8 cellular contexts compared by ENCODE assay signal in the genomic region with DNA sequence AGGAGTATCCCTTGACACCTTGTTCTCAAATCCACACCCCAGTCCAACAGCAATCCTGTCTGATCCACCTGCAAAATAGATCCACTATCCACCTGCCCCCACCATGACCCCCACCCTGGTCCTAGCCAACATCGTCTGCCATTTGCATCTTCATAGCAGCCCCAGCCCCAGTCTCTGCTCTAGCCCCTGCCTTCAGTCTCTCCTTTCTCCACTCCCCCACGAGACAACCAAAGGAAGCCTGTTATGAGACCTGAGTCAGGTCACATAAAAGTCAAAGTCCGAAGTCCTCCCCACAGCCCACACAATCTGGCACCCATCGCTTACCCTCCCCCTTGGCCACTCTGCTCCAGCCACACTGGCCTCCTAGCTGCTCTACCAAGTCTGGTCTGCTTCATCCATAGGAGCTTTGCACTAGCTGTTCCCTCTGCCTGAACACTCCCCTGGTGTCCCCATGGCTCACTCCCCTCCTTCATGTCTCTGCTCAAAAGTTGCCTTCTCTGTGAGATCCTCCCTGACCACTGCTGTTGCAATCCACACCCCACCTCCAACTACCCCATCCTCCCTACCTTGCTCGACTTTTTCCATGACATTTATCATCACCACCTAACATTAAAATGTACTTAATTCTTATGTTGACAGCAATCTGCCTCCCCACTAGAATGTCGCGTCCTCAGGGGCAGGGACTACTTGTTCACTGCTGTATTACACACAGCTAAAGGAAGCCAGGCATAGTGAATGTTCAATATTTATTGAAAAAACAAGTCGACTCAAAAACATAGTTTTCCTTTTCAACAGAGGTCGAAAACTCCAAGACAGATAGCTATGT. TPM values are rescaled to one million over a fixed set of nuclear protein-coding genes. Genes with fewer than 3 reads are reported as not detected.
A peak's percentile ranks its signal among the peaks of the same experiment; 100 is the strongest.
DNase-seq lines count a peak whose midpoint lies in the region; ATAC-seq, FAIRE-seq and TF ChIP-seq lines count a peak whose summit lies in the region.

No MANE protein-coding gene starts in this region.

- peak; percentile 43 for DNase-seq in Karpas-422
- peak; percentile 61 for DNase-seq in amniotic epithelial cell (ENCODE audit: low read depth)
- DNase-seq in keratinocyte (ENCODE audit: low read depth, low spot score) = no peak
- no peak for DNase-seq in stimulated activated naive CD8-positive, alpha-beta T cell treated with anti-CD3 and anti-CD28 coated beads, Interleukin-15, amount 100 ng/mL, for 72 hours
- DNase-seq in medulla oblongata (ENCODE audit: extremely low spot score) = no peak
- DNase-seq in GOT3 (lab: John Stamatoyannopoulos, UW) = no peak

- TF ChIP-seq CTCF in keratinocyte (optimal IDR thresholded peaks at IDR 0.05 in 1 of 3, IDR thresholded peaks at IDR 0.05 in 1 of 3, conservative IDR thresholded peaks at IDR 0.05 in 1 of 3; ENCODE audit: extremely low read depth in 1 of 3, insufficient read depth in 2 of 3, low read length in 3 of 3) = no peak

- H3K27ac Mint-ChIP-seq in stimulated activated naive CD8-positive, alpha-beta T cell treated with anti-CD3 and anti-CD28 coated beads, Interleukin-15, amount 100 ng/mL, for 72 hours = peak overlapping the region; percentile 95 to 100

- H3K4me3 ChIP-seq in BLaER1 = peak overlapping the region; percentile 96
- peak overlapping the region; percentile 51; the same call in 1 of the 2 replicates for H3K4me3 ChIP-seq in Karpas-422 (ENCODE audit: low read length)
- H3K4me3 ChIP-seq in keratinocyte (ENCODE audit: control insufficient read depth in 2 of 3, extremely low read depth in 1 of 3, insufficient read depth in 2 of 3, low read depth in 1 of 3, low read length in 3 of 3) = peak overlapping the region in 2 of 3 experiments; percentile 11 to 50

- H3K36me3 ChIP-seq in BLaER1 = peaks cover 30% of the 10 kb centered on the region
- no peaks in the 10 kb centered on the region for H3K36me3 ChIP-seq in Karpas-422 (ENCODE audit: insufficient read depth, low read length)
- peaks cover 8 to 18% of the 10 kb centered on the region in 2 experiments for H3K36me3 ChIP-seq in keratinocyte (ENCODE audit: control insufficient read depth in 2 of 2, extremely low read depth in 1 of 2, insufficient read depth in 2 of 2, low read length in 2 of 2)

- H3K27me3 Mint-ChIP-seq in stimulated activated naive CD8-positive, alpha-beta T cell treated with anti-CD3 and anti-CD28 coated beads, Interleukin-15, amount 100 ng/mL, for 72 hours = no peaks in the 10 kb centered on the region

- H3K27ac ChIP-seq in BLaER1 = peak overlapping the region; percentile 94
- peak overlapping the region; percentile 84 for H3K27ac ChIP-seq in Karpas-422 (ENCODE audit: low read length)
- peak overlapping the region; percentile 88 for H3K27ac ChIP-seq in keratinocyte (ENCODE audit: control insufficient read depth, insufficient read depth, low read length)

- peak overlapping the region; percentile 91 for H3K4me3 Mint-ChIP-seq in stimulated activated naive CD8-positive, alpha-beta T cell treated with anti-CD3 and anti-CD28 coated beads, Interleukin-15, amount 100 ng/mL, for 72 hours

- H3K9me1 ChIP-seq in keratinocyte (ENCODE audit: control insufficient read depth, extremely low read depth, insufficient read depth, low read length) = no peaks in the 10 kb centered on the region

- peak overlapping the region; percentile 100 for H3K4me2 ChIP-seq in BLaER1
- peak overlapping the region; percentile 98 for H3K4me2 ChIP-seq in Karpas-422 (ENCODE audit: low read depth, low read length, poor library complexity, severe bottlenecking)
- H3K4me2 ChIP-seq in keratinocyte (ENCODE audit: control insufficient read depth, extremely low read depth, insufficient read depth, low read depth, low read length) = peak overlapping the region; percentile 72

- no peaks in the 10 kb centered on the region for H3K9me2 ChIP-seq in Karpas-422 (replicated peaks; ENCODE audit: insufficient read depth, low read length)

- dilution Hi-C loops in keratinocyte (cut with MboI; ENCODE audit: extremely low pct_ligation_motif_present, low sequenced_read_pairs) = no loop called here

- ATAC-seq in stimulated activated naive CD8-positive, alpha-beta T cell treated with anti-CD3 and anti-CD28 coated beads, Interleukin-15, amount 100 ng/mL, for 72 hours = no peak
- ATAC-seq in HG03045 (IDR thresholded peaks at IDR 0.05; ENCODE audit: unreplicated experiment) = no peak

- H3K4me1 ChIP-seq in BLaER1 = peaks cover 60% of the 10 kb centered on the region
- peaks cover 53% of the 10 kb centered on the region for H3K4me1 ChIP-seq in Karpas-422 (ENCODE audit: low read length)
- H3K4me1 ChIP-seq in keratinocyte (ENCODE audit: control insufficient read depth, extremely low read depth, insufficient read depth, low read length) = peaks cover 21% of the 10 kb centered on the region

- H3K79me2 ChIP-seq in Karpas-422 (ENCODE audit: low read length) (peaks cover 32% of the 10 kb centered on the region), keratinocyte (ENCODE audit: control insufficient read depth, insufficient read depth, low read length) (peaks cover 24% of the 10 kb centered on the region)

- FAIRE-seq in keratinocyte (lab: Jason Lieb, UNC) = no peak

- H3K9me3 ChIP-seq in BLaER1 (no peaks in the 10 kb centered on the region), Karpas-422 (ENCODE audit: low read length) (no peaks in the 10 kb centered on the region), keratinocyte (ENCODE audit: control insufficient read depth, low read depth, low read length) (no peaks in the 10 kb centered on the region)

- H3K27me3 ChIP-seq in BLaER1 (no peaks in the 10 kb centered on the region), Karpas-422 (ENCODE audit: low read length) (no peaks in the 10 kb centered on the region), keratinocyte (ENCODE audit: control insufficient read depth, extremely low read depth, insufficient read depth, low read length) (no peaks in the 10 kb centered on the region)

- H3K9ac ChIP-seq in BLaER1 (peak overlapping the region; percentile 93), Karpas-422 (ENCODE audit: low read length) (peak overlapping the region; percentile 92), keratinocyte (ENCODE audit: control insufficient read depth, extremely low read depth, insufficient read depth, low read length) (peak overlapping the region; percentile 93)

- H2AFZ ChIP-seq in Karpas-422 (ENCODE audit: low read length) = no peak overlapping the region
- no peak overlapping the region for H2AFZ ChIP-seq in keratinocyte (ENCODE audit: control insufficient read depth, low read length)

- H4K20me1 ChIP-seq in BLaER1 (peaks cover 52% of the 10 kb centered on the region), Karpas-422 (ENCODE audit: insufficient read depth, low read depth, low read length) (peaks cover 18% of the 10 kb centered on the region), keratinocyte (ENCODE audit: control insufficient read depth, extremely low read depth, insufficient read depth, low read length) (peaks cover 4% of the 10 kb centered on the region)

- H3K9me3 Mint-ChIP-seq in stimulated activated naive CD8-positive, alpha-beta T cell treated with anti-CD3 and anti-CD28 coated beads, Interleukin-15, amount 100 ng/mL, for 72 hours = no peaks in the 10 kb centered on the region

- H3K4me1 Mint-ChIP-seq in stimulated activated naive CD8-positive, alpha-beta T cell treated with anti-CD3 and anti-CD28 coated beads, Interleukin-15, amount 100 ng/mL, for 72 hours = peaks cover 65% of the 10 kb centered on the region

RNA-seq across cellular contexts. Expression of gene PLEKHG2, which starts 1.2 kb away (rescaled TPM):
- 19.0 and 22.2 TPM in 2 replicates for total RNA-seq in Karpas-422 (2014; rRNA removed; shearing (Covaris generic); ENCODE audit: low replicate concordance)
- polyA plus RNA-seq in keratinocyte = 3.6 to 6.4 TPM (median 5.2 TPM) in 3 replicates
- 2.9 TPM for polyA plus RNA-seq in keratinocyte (2011; ENCODE audit: low read depth)
- 2.6 and 2.8 TPM in 2 replicates for polyA plus RNA-seq in keratinocyte (2011; cell fraction: cytosol; rRNA removed)
- 20.5 and 27.7 TPM in 2 replicates for polyA plus RNA-seq in keratinocyte (2011; cell fraction: nucleus; rRNA removed)
- 4.8 and 12.2 TPM in 2 replicates for polyA plus RNA-seq in keratinocyte (2012; ENCODE audit: low replicate concordance)
- 6.0 to 50.0 TPM (median 6.2 TPM) in 3 replicates for polyA minus RNA-seq in keratinocyte
- polyA minus RNA-seq in keratinocyte (2011; cell fraction: cytosol; rRNA and poly(A)+ RNA removed) = 9.0 TPM
- polyA minus RNA-seq in keratinocyte (2011; cell fraction: nucleus; rRNA and poly(A)+ RNA removed) = 12.6 and 12.8 TPM in 2 replicates

RNA-seq across cellular contexts. Expression of gene ZFP36, which starts 4.6 kb away (rescaled TPM):
- total RNA-seq in Karpas-422 (2014; rRNA removed; shearing (Covaris generic); ENCODE audit: low replicate concordance) = 10.3 and 16.3 TPM in 2 replicates
- 10.4 to 14.2 TPM (median 12.8 TPM) in 3 replicates for polyA plus RNA-seq in keratinocyte
- 66.8 TPM for polyA plus RNA-seq in keratinocyte (2011; ENCODE audit: low read depth)
- polyA plus RNA-seq in keratinocyte (2011; cell fraction: cytosol; rRNA removed) = 11.3 and 17.9 TPM in 2 replicates
- polyA plus RNA-seq in keratinocyte (2011; cell fraction: nucleus; rRNA removed) = 93.2 and 153 TPM in 2 replicates
- 35.1 and 305 TPM in 2 replicates for polyA plus RNA-seq in keratinocyte (2012; ENCODE audit: low replicate concordance)
- polyA minus RNA-seq in keratinocyte = 6.3 to 18.5 TPM (median 9.8 TPM) in 3 replicates
- 40.3 TPM for polyA minus RNA-seq in keratinocyte (2011; cell fraction: cytosol; rRNA and poly(A)+ RNA removed)
- polyA minus RNA-seq in keratinocyte (2011; cell fraction: nucleus; rRNA and poly(A)+ RNA removed) = 35.3 and 40.7 TPM in 2 replicates

RNA-seq across cellular contexts. Expression of gene MED29, which starts 20.0 kb away (rescaled TPM):
- total RNA-seq in Karpas-422 (2014; rRNA removed; shearing (Covaris generic); ENCODE audit: low replicate concordance) = 18.1 and 18.6 TPM in 2 replicates
- 14.7 to 18.8 TPM (median 18.2 TPM) in 3 replicates for polyA plus RNA-seq in keratinocyte
- 20.0 TPM for polyA plus RNA-seq in keratinocyte (2011; ENCODE audit: low read depth)
- polyA plus RNA-seq in keratinocyte (2011; cell fraction: cytosol; rRNA removed) = 18.8 and 23.9 TPM in 2 replicates
- polyA plus RNA-seq in keratinocyte (2011; cell fraction: nucleus; rRNA removed) = 15.6 and 18.3 TPM in 2 replicates
- polyA plus RNA-seq in keratinocyte (2012; ENCODE audit: low replicate concordance) = 9.2 and 15.5 TPM in 2 replicates
- 18.8 to 47.0 TPM (median 20.1 TPM) in 3 replicates for polyA minus RNA-seq in keratinocyte
- polyA minus RNA-seq in keratinocyte (2011; cell fraction: cytosol; rRNA and poly(A)+ RNA removed) = 17.8 TPM
- polyA minus RNA-seq in keratinocyte (2011; cell fraction: nucleus; rRNA and poly(A)+ RNA removed) = 6.0 and 8.5 TPM in 2 replicates

RNA-seq across cellular contexts. Expression of gene PAF1, which starts 20.3 kb away (rescaled TPM):
- 25.3 and 26.7 TPM in 2 replicates for total RNA-seq in Karpas-422 (2014; rRNA removed; shearing (Covaris generic); ENCODE audit: low replicate concordance)
- polyA plus RNA-seq in keratinocyte = 30.7 to 53.3 TPM (median 39.4 TPM) in 3 replicates
- 42.1 TPM for polyA plus RNA-seq in keratinocyte (2011; ENCODE audit: low read depth)
- 37.7 and 48.7 TPM in 2 replicates for polyA plus RNA-seq in keratinocyte (2011; cell fraction: cytosol; rRNA removed)
- 52.1 and 61.1 TPM in 2 replicates for polyA plus RNA-seq in keratinocyte (2011; cell fraction: nucleus; rRNA removed)
- polyA plus RNA-seq in keratinocyte (2012; ENCODE audit: low replicate concordance) = 40.2 and 49.3 TPM in 2 replicates
- polyA minus RNA-seq in keratinocyte = 19.4 to 34.4 TPM (median 29.8 TPM) in 3 replicates
- 32.2 TPM for polyA minus RNA-seq in keratinocyte (2011; cell fraction: cytosol; rRNA and poly(A)+ RNA removed)
- polyA minus RNA-seq in keratinocyte (2011; cell fraction: nucleus; rRNA and poly(A)+ RNA removed) = 21.0 and 24.5 TPM in 2 replicates

RNA-seq across cellular contexts. Expression of gene RPS16, which starts 24.5 kb away (rescaled TPM):
- total RNA-seq in Karpas-422 (2014; rRNA removed; shearing (Covaris generic); ENCODE audit: low replicate concordance) = 378 and 758 TPM in 2 replicates
- polyA plus RNA-seq in keratinocyte = 1,323 to 2,302 TPM (median 1,614 TPM) in 3 replicates
- 343 TPM for polyA plus RNA-seq in keratinocyte (2011; ENCODE audit: low read depth)
- 1,568 and 2,617 TPM in 2 replicates for polyA plus RNA-seq in keratinocyte (2011; cell fraction: cytosol; rRNA removed)
- polyA plus RNA-seq in keratinocyte (2011; cell fraction: nucleus; rRNA removed) = 776 and 828 TPM in 2 replicates
- 2,774 and 3,181 TPM in 2 replicates for polyA plus RNA-seq in keratinocyte (2012; ENCODE audit: low replicate concordance)
- 1,316 to 1,952 TPM (median 1,376 TPM) in 3 replicates for polyA minus RNA-seq in keratinocyte
- 2,828 TPM for polyA minus RNA-seq in keratinocyte (2011; cell fraction: cytosol; rRNA and poly(A)+ RNA removed)
- 277 and 290 TPM in 2 replicates for polyA minus RNA-seq in keratinocyte (2011; cell fraction: nucleus; rRNA and poly(A)+ RNA removed)

Comparison
In these comparisons a context has a peak if more than half of its experiments do, and no peak if none do; other contexts are left out.
1. H3K4me3 ChIP-seq: peak in every context shown above with its lines; median percentile 96 in BLaER1; 51 in Karpas-422; 30 in keratinocyte.
2. DNase-seq: peak in Karpas-422 (single experiment) and amniotic epithelial cell (single experiment); none in keratinocyte (single experiment), stimulated activated naive CD8-positive, alpha-beta T cell treated with anti-CD3 and anti-CD28 coated beads, Interleukin-15, amount 100 ng/mL, for 72 hours (0 of 2), medulla oblongata (single experiment) and GOT3 (single experiment).
3. Peak in every context shown above with its lines, with median percentiles within 50 percentile points of each other: H3K27ac ChIP-seq, H3K4me2 ChIP-seq and H3K9ac ChIP-seq.